ENCODE assay signal across 10 cellular contexts in the genomic region with DNA sequence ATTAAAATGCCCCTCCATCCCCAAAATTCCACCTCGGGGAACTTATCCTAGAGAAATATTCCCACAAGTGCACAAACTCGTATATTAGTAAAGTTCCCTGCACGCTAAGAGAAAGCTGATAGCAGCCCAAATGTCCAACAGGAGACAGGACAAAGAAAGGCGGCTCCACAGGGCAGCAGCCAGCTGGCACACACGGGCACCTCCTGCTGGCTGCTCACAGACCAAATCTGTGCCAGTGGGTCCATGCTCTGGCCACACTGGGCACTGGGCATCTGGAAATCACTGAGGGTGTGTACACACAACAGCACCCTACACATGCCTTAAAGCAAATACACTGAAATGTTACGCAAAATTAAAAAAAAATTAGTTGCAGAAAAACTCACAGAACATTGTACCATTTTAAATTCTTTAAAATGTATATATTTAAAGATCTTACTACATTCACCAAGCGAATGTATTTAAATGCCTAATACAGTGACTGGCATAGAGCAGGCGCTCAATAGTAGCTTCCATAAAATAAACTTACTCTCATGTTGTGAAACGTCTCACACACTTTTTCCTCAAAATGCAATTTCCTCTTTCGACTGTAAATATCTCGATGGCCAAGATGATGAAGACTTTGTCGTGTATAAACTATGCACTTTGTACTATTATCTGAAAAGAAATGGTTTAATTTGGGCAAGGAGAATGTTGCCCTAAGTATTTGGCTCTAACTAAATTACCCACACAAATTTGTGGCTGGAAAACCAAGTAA. TPM values are rescaled to one million over a fixed set of nuclear protein-coding genes. Genes with fewer than 3 reads are reported as not detected.
A peak's percentile ranks its signal among the peaks of the same experiment; 100 is the strongest.
DNase-seq lines count a peak whose midpoint lies in the region; ATAC-seq and TF ChIP-seq lines count a peak whose summit lies in the region.
"Had no signal": no experiment of that assay in that cellular context is flagged by ENCODE, and none has a peak within 500 bp of the region (broad histone marks: within the 10 kb centered on the region; RNA-seq: fewer than 3 reads in every experiment).

No MANE protein-coding gene starts in this region.

- peaks cover 0 to 65% (median 33%) of the 10 kb centered on the region in 4 donors for H3K4me1 ChIP-seq in sigmoid colon

- no peaks in the 10 kb centered on the region for H3K36me3 ChIP-seq in sigmoid colon

- H3K9me3 ChIP-seq in sigmoid colon, result no peaks in the 10 kb centered on the region

- TF ChIP-seq CTCF in epithelial cell of proximal tubule (conservative IDR thresholded peaks at IDR 0.05; ENCODE audit: low read depth, low read length) (peak; percentile 45), sigmoid colon (IDR thresholded peaks at IDR 0.05) (no peak)

- no peaks in the 10 kb centered on the region for H3K27me3 ChIP-seq in sigmoid colon

- no peak for ATAC-seq in GM21515 (IDR thresholded peaks at IDR 0.05; ENCODE audit: unreplicated experiment)
- ATAC-seq in HG03039 (IDR thresholded peaks at IDR 0.05; ENCODE audit: unreplicated experiment), result no peak
- ATAC-seq: T-cell had no signal

- H3K4me3 ChIP-seq in epithelial cell of proximal tubule (ENCODE audit: low read depth, low read length) (no peak overlapping the region), sigmoid colon (no peak overlapping the region)

- peak overlapping the region in 3 of 4 donors; percentile 21 to 73 (median 66) for H3K27ac ChIP-seq in sigmoid colon

- TF ChIP-seq POLR2A in sigmoid colon (IDR thresholded peaks at IDR 0.05), result no peak

- WGBS in sigmoid colon, 2 donors, result 82 to 85% methylated on average over 12 of the region's 12 CpGs

- intact Hi-C loops in sigmoid colon (cut with DNase I) (no loop called here), posterior vena cava (cut with DNase I) (no loop called here)

- DNase-seq in GF-D8 (lab: John Stamatoyannopoulos, UW) (peak; percentile 66), OCI-M1 (lab: John Stamatoyannopoulos, UW) (peak; percentile 33), epithelial cell of proximal tubule (ENCODE audit: low read depth) (no peak), sigmoid colon (no peak), NCI-H2196 treated with DMSO at 0.1 percent for 48 hours (lab: John Stamatoyannopoulos, UW; ENCODE audit: unreplicated experiment) (no peak), posterior vena cava (ENCODE audit: low spot score) (no peak)
- DNase-seq: NCI-H1930, T-cell had no signal

- no peak for TF ChIP-seq EP300 in sigmoid colon (IDR thresholded peaks at IDR 0.05)

RNA-seq across cellular contexts. Expression of a gene that starts 19.4 kb away (rescaled TPM):
- 14.8 and 15.7 TPM in 2 replicates for total RNA-seq in epithelial cell of proximal tubule
- total RNA-seq in sigmoid colon, result 10 to 100 TPM; 24.3 to 29.9 (median 26.9) TPM
- 1 to 10 TPM; 2.1 to 6.1 (median 2.4) TPM for polyA plus RNA-seq in sigmoid colon
- total RNA-seq in posterior vena cava, result 10 to 100 TPM; 24.3 to 32.5 TPM

Comparison
In these comparisons a context has a peak if more than half of its experiments do, and no peak if none do; other contexts are left out.
1. DNase-seq: peak in GF-D8 (single experiment) and OCI-M1 (single experiment); none in epithelial cell of proximal tubule (single experiment), sigmoid colon (single experiment), NCI-H2196 treated with DMSO at 0.1 percent for 48 hours (single experiment) and posterior vena cava (single experiment).